Comparison of ENCODE assay signal across 16 cellular contexts in genomic region chr18:77033575-77033974, GRCh38.
"Had no signal": no experiment of that assay in that cellular context is flagged by ENCODE, and none has a peak within 500 bp of the region (broad histone marks: within the 10 kb centered on the region; RNA-seq: fewer than 3 reads in every experiment).

No MANE protein-coding gene starts in this region.

- H3K27me3 Mint-ChIP-seq: dendritic cell treated with granulocyte-macrophage colony-stimulating factor and Interleukin-4, amounts not matched to agents 40 ng/mL and 50 ng/mL, for 4 days; naive B cell had no signal

- H3K4me3 Mint-ChIP-seq: dendritic cell treated with granulocyte-macrophage colony-stimulating factor and Interleukin-4, amounts not matched to agents 40 ng/mL and 50 ng/mL, for 4 days; stimulated activated effector memory CD8-positive, alpha-beta T cell treated with anti-CD3 and anti-CD28 coated beads, Interleukin-12 subunit alpha, Interleukin-12 subunit beta, amount 100 ng/mL, for 72 hours had no signal

- H3K9me3 ChIP-seq: gastroesophageal sphincter, left lung, tibial artery, uterus had no signal

- ATAC-seq: activated naive CD4-positive, alpha-beta T cell treated with anti-CD3 and anti-CD28 coated beads, Interleukin-2, amount 50 U/mL, for 72 hours; gastroesophageal sphincter; left lung; stimulated activated effector memory CD8-positive, alpha-beta T cell treated with anti-CD3 and anti-CD28 coated beads, Interleukin-12 subunit alpha, Interleukin-12 subunit beta, amount 100 ng/mL, for 72 hours had no signal

- H3K27ac ChIP-seq: brain microvascular endothelial cell, gastroesophageal sphincter, left lung, tibial artery, uterus had no signal

- H3K27ac Mint-ChIP-seq: dendritic cell treated with granulocyte-macrophage colony-stimulating factor and Interleukin-4, amounts not matched to agents 40 ng/mL and 50 ng/mL, for 4 days had no signal

- DNase-seq: activated CD4-positive, CD25-positive, alpha-beta regulatory T cell treated with anti-CD3 and anti-CD28 coated beads, Interleukin-2, amount 50 U/mL, for 72 hours; anterior cingulate cortex; brain microvascular endothelial cell; cerebellar nuclear complex; erythroblast; islet precursor cell; left lung; mammary epithelial cell; naive B cell; T-helper 9 cell; tibial artery; uterus had no signal

- H3K9me3 Mint-ChIP-seq: dendritic cell treated with granulocyte-macrophage colony-stimulating factor and Interleukin-4, amounts not matched to agents 40 ng/mL and 50 ng/mL, for 4 days; stimulated activated effector memory CD8-positive, alpha-beta T cell treated with anti-CD3 and anti-CD28 coated beads, Interleukin-12 subunit alpha, Interleukin-12 subunit beta, amount 100 ng/mL, for 72 hours had no signal
